In genomic region chr17:41500131-41500911, GRCh38 we compare ENCODE assay signal across 14 cellular contexts. TPM values are rescaled to one million over a fixed set of nuclear protein-coding genes. Genes with fewer than 3 reads are reported as not detected.
DNase-seq lines count a peak whose midpoint lies in the region; ATAC-seq, FAIRE-seq and TF ChIP-seq lines count a peak whose summit lies in the region.
"Had no signal": no experiment of that assay in that cellular context is flagged by ENCODE, and none has a peak within 500 bp of the region (broad histone marks: within the 10 kb centered on the region; RNA-seq: fewer than 3 reads in every experiment).

No MANE protein-coding gene starts in this region.

- H3K4me1 ChIP-seq in K562 (replicated peaks in 1 of 2; ENCODE audit: control insufficient read depth in 2 of 2, insufficient read depth in 2 of 2, low read length in 2 of 2): peaks cover 49 to 71% of the 10 kb centered on the region in 2 experiments
- peaks cover 13% of the 10 kb centered on the region for H3K4me1 ChIP-seq in mesenchymal stem cell (ENCODE audit: control insufficient read depth, insufficient read depth, low read depth, low read length)

- H3K9me3 ChIP-seq in K562 (replicated peaks; ENCODE audit: control insufficient read depth, insufficient read depth, low read depth, low read length): no peaks in the 10 kb centered on the region
- H3K9me3 ChIP-seq in mesenchymal stem cell (ENCODE audit: control insufficient read depth, low read length): no peaks in the 10 kb centered on the region

- no peaks in the 10 kb centered on the region for H4K20me1 ChIP-seq in K562 (replicated peaks; ENCODE audit: control insufficient read depth, insufficient read depth, low read length)

- H2AK5ac ChIP-seq in mesenchymal stem cell (ENCODE audit: low read length, severe bottlenecking): no peak overlapping the region

- H2BK5ac ChIP-seq in mesenchymal stem cell (ENCODE audit: low read depth, low read length, poor library complexity, severe bottlenecking): no peak overlapping the region

- peak; percentile 75 for ATAC-seq in K562
- ATAC-seq in naive thymus-derived CD8-positive, alpha-beta T cell: no peak
- ATAC-seq: effector memory CD8-positive, alpha-beta T cell; Right ventricle myocardium inferior; stimulated activated memory B cell treated with anti-CD40 and anti-IgM and Interleukin-4, amounts not matched to agents 10 μg/mL and 1 μg/mL and 100 μg/mL, for 72 hours had no signal

- H3K4me3 Mint-ChIP-seq in naive thymus-derived CD8-positive, alpha-beta T cell: no peak overlapping the region
- H3K4me3 Mint-ChIP-seq: effector memory CD8-positive, alpha-beta T cell; stimulated activated memory B cell treated with anti-CD40 and anti-IgM and Interleukin-4, amounts not matched to agents 10 μg/mL and 1 μg/mL and 100 μg/mL, for 72 hours had no signal

- TF ChIP-seq POLR2A in K562 (conservative IDR thresholded peaks at IDR 0.05): peak; percentile 66

- no peaks in the 10 kb centered on the region for H3K9me1 ChIP-seq in K562 (ENCODE audit: control insufficient read depth, insufficient read depth, low read length)

- H3K18ac ChIP-seq in mesenchymal stem cell (ENCODE audit: low read depth in 1 of 2, low read length in 2 of 2): peak overlapping the region; percentile 2 to 48

- peak overlapping the region in 4 of 10 donors; percentile 16 to 68 (median 46) for H3K27ac Mint-ChIP-seq in naive thymus-derived CD8-positive, alpha-beta T cell
- H3K27ac Mint-ChIP-seq: effector memory CD8-positive, alpha-beta T cell; stimulated activated memory B cell treated with anti-CD40 and anti-IgM and Interleukin-4, amounts not matched to agents 10 μg/mL and 1 μg/mL and 100 μg/mL, for 72 hours had no signal

- 7% methylated on average over 15 of the region's 15 CpGs for WGBS in K562 (ENCODE audit: insufficient coverage, low coverage, missing lambda C conversion rate)
- 62% methylated on average over 15 of the region's 15 CpGs for WGBS in mesenchymal stem cell

- H3K4me3 ChIP-seq in K562 (0 out of 2 replicates have a peak overlapping the region, but pooled peaks have one; percentile 18), mesenchymal stem cell (ENCODE audit: insufficient read depth in 1 of 2, low read depth in 1 of 2, low read length in 2 of 2) (no peak overlapping the region)

- H3K9me3 Mint-ChIP-seq in naive thymus-derived CD8-positive, alpha-beta T cell: no peaks in the 10 kb centered on the region
- H3K9me3 Mint-ChIP-seq: effector memory CD8-positive, alpha-beta T cell; stimulated activated memory B cell treated with anti-CD40 and anti-IgM and Interleukin-4, amounts not matched to agents 10 μg/mL and 1 μg/mL and 100 μg/mL, for 72 hours had no signal

- peak overlapping the region; percentile 13 to 33 for H2BK12ac ChIP-seq in mesenchymal stem cell (ENCODE audit: low read length in 2 of 2)

- BruUV-seq in K562 (replicated peaks; lab: Mats Ljungman, UMichigan): no TSS peak

- H3K79me1 ChIP-seq in mesenchymal stem cell (replicated peaks; ENCODE audit: low read length, poor library complexity, severe bottlenecking): no peaks in the 10 kb centered on the region

- H3K9ac ChIP-seq in K562 (ENCODE audit: insufficient read depth in 1 of 2, low read depth in 2 of 2, low read length in 2 of 2) (peak overlapping the region; percentile 46 to 86), mesenchymal stem cell (ENCODE audit: low read length) (no peak overlapping the region)

- H4K8ac ChIP-seq in mesenchymal stem cell (ENCODE audit: low read length): peak overlapping the region; percentile 64

- H2AFZ ChIP-seq in K562 (ENCODE audit: low read depth, low read length) (peak overlapping the region; percentile 92), mesenchymal stem cell (ENCODE audit: low read depth, low read length) (no peak overlapping the region)

- no peak overlapping the region for H2BK120ac ChIP-seq in mesenchymal stem cell (ENCODE audit: low read depth, low read length)

- H3K4me1 Mint-ChIP-seq in naive thymus-derived CD8-positive, alpha-beta T cell: peaks cover 9 to 18% (median 15%) of the 10 kb centered on the region in 4 donors

- H4K91ac ChIP-seq in mesenchymal stem cell (ENCODE audit: low read length): peak overlapping the region; percentile 43

- H3K27me3 ChIP-seq in K562 (ENCODE audit: control insufficient read depth in 2 of 2, insufficient read depth in 2 of 2, low read length in 2 of 2) (no peaks in the 10 kb centered on the region), mesenchymal stem cell (ENCODE audit: control insufficient read depth in 1 of 2, insufficient read depth in 1 of 2, low read length in 2 of 2) (no peaks in the 10 kb centered on the region)

- peak overlapping the region in 1 of 2 experiments; percentile 46 for H3K4ac ChIP-seq in mesenchymal stem cell (ENCODE audit: low read depth in 1 of 2, low read length in 2 of 2)

- peak; percentile 32 for DNase-seq in COLO829 (ENCODE audit: low spot score)
- peak; percentile 72 for DNase-seq in LHCN-M2 (ENCODE audit: low read depth)
- DNase-seq in K562 (ENCODE audit: extremely low read depth in 1 of 4, low spot score in 3 of 4): peak; percentile 84 to 94 (median 86)
- peak; percentile 38 for DNase-seq in mesenchymal stem cell
- no peak for DNase-seq in NCI-H345 treated with DMSO at 0.1 percent for 48 hours (lab: John Stamatoyannopoulos, UW; ENCODE audit: unreplicated experiment)
- no peak for DNase-seq in NCI-H2107 (lab: John Stamatoyannopoulos, UW)
- no peak for DNase-seq in naive thymus-derived CD8-positive, alpha-beta T cell
- no peak for DNase-seq in NCI-H526 (lab: John Stamatoyannopoulos, UW)
- DNase-seq: effector memory CD8-positive, alpha-beta T cell; NCI-H1105 treated with DMSO at 0.1 percent for 48 hours had no signal

- CTCF ChIA-PET in K562 (lab: Yijun Ruan, JAX; ENCODE audit: low intra/inter-chr PET ratio): no interaction called here

- TF ChIP-seq CTCF in K562 (IDR thresholded peaks at IDR 0.05 in 2 of 3, conservative IDR thresholded peaks at IDR 0.05 in 1 of 3; ENCODE audit: insufficient read depth in 2 of 3, low read depth in 1 of 3, low read length in 3 of 3): no peak

- TF ChIP-seq EP300 in K562 (IDR thresholded peaks at IDR 0.05; ENCODE audit: low read length): peak; percentile 73

- no peaks in the 10 kb centered on the region for H3K79me2 ChIP-seq in K562 (ENCODE audit: control insufficient read depth, insufficient read depth, low read length)

- no peak overlapping the region for H3K23ac ChIP-seq in mesenchymal stem cell (ENCODE audit: low read length in 2 of 2)

- no peak overlapping the region for H2BK15ac ChIP-seq in mesenchymal stem cell (ENCODE audit: low read depth, poor library complexity, severe bottlenecking)

- peak overlapping the region; percentile 66 for H3K27ac ChIP-seq in K562 (ENCODE audit: extremely low read depth, low read depth, low read length)
- no peak overlapping the region for H3K27ac ChIP-seq in mesenchymal stem cell (ENCODE audit: low read length, poor library complexity, severe bottlenecking)

- in situ Hi-C loops in K562 (cut with MboI): no loop called here

- no peak overlapping the region for H3K14ac ChIP-seq in mesenchymal stem cell (ENCODE audit: low read length in 2 of 2)

- intact Hi-C loops in K562 (cut with micrococcal nuclease): loop anchor here (1.0 kb wide), 1 partner anchor 49 kb away; no protein-coding TSS in a partner anchor

- peaks cover 0 to 10% (median 4%) of the 10 kb centered on the region in 5 donors for H3K27me3 Mint-ChIP-seq in naive thymus-derived CD8-positive, alpha-beta T cell

- no peaks in the 10 kb centered on the region for H3K36me3 ChIP-seq in K562 (ENCODE audit: control insufficient read depth, insufficient read depth, low read length)
- no peaks in the 10 kb centered on the region for H3K36me3 ChIP-seq in mesenchymal stem cell (ENCODE audit: control insufficient read depth in 1 of 2, insufficient read depth in 2 of 2, low read depth in 1 of 2, low read length in 2 of 2)

- no peak for TF ChIP-seq RAD21 in K562 (CRISPR knock-in tag; conservative IDR thresholded peaks at IDR 0.05 in 1 of 2, IDR thresholded peaks at IDR 0.05 in 1 of 2)

- POLR2A ChIA-PET in K562 (lab: Yijun Ruan, JAX): interaction anchor here (0.7 to 1.3 kb wide), 5 partner anchors 11 to 49 kb away, joined by 3 to 4 read pairs (median 3); partner anchors contain the start of gene KRT19
- POLR2A ChIA-PET in naive thymus-derived CD8-positive, alpha-beta T cell (lab: Charles Lee): interaction anchor here (0.6 kb wide), 1 partner anchor 547 kb away, joined by 4 read pairs; no protein-coding TSS in a partner anchor

- H3K36me3 Mint-ChIP-seq in naive thymus-derived CD8-positive, alpha-beta T cell: no peaks in the 10 kb centered on the region
- H3K36me3 Mint-ChIP-seq: stimulated activated memory B cell treated with anti-CD40 and anti-IgM and Interleukin-4, amounts not matched to agents 10 μg/mL and 1 μg/mL and 100 μg/mL, for 72 hours had no signal

- peak; percentile 100 for FAIRE-seq in K562 (lab: Jason Lieb, UNC)
- FAIRE-seq: G401.6 had no signal

- H3K4me2 ChIP-seq in K562 (ENCODE audit: insufficient read depth, low read length) (peak overlapping the region; percentile 88), mesenchymal stem cell (ENCODE audit: low read length, poor library complexity, severe bottlenecking) (no peak overlapping the region)

RNA-seq across cellular contexts. Expression of gene KRT13, which starts 5.1 kb away (rescaled TPM):
- total RNA-seq in LHCN-M2 (2014; rRNA removed): not detected in 2 replicates
- not detected for polyA plus RNA-seq in LHCN-M2 (2012)
- 0.21 and 0.76 TPM in 2 replicates for total RNA-seq in K562 (2011; cell fraction: chromatin; rRNA removed; ENCODE audit: low replicate concordance)
- total RNA-seq in K562 (2011; cell fraction: nucleolus; rRNA removed): not detected in 2 replicates
- total RNA-seq in K562 (2011; cell fraction: nucleoplasm; rRNA removed): not detected in 2 replicates
- 1.1 TPM in 1 of 2 replicates, not detected in the other for total RNA-seq in K562 (2014; rRNA removed)
- total RNA-seq in K562 (2014; rRNA removed; fragmentation: Illumina TruSeq; extraction: Trizol): not detected in 2 replicates
- 0.11 TPM in 1 of 2 replicates, not detected in the other for total RNA-seq in K562 (2015; rRNA removed; fragmentation: Illumina TruSeq; extraction: Trizol)
- total RNA-seq in K562 (2021): 0.22 TPM in 1 of 2 replicates, not detected in the other
- 0.16 and 0.26 TPM in 2 replicates for polyA plus RNA-seq in K562 (2011; rRNA removed)
- polyA plus RNA-seq in K562 (2011; cell fraction: cytosol; rRNA removed): 0.48 and 0.58 TPM in 2 replicates
- 0.93 and 3.3 TPM in 2 replicates for polyA plus RNA-seq in K562 (2011; cell fraction: nucleus; rRNA removed)
- 0.17 and 0.36 TPM in 2 replicates for polyA plus RNA-seq in K562 (2012)
- polyA plus RNA-seq in K562 (2014; fragmentation: Illumina TruSeq; extraction: Trizol): 0.30 TPM in 1 of 2 replicates, not detected in the other
- under 1 TPM in 1 of 2 experiments, not detected in 1; 0.13 TPM for polyA plus RNA-seq in K562 (2014; fragmentation: Nextera tagmentation; extraction: Ambion mirVana)
- 0.28 TPM in 1 of 2 replicates, not detected in the other for polyA plus RNA-seq in K562 (2014; rRNA removed)
- 0.15 and 0.28 TPM in 2 replicates for polyA minus RNA-seq in K562 (2011; rRNA and poly(A)+ RNA removed)
- not detected in 2 replicates for polyA minus RNA-seq in K562 (2011; cell fraction: cytosol; rRNA and poly(A)+ RNA removed)
- polyA minus RNA-seq in K562 (2011; cell fraction: nucleus; rRNA and poly(A)+ RNA removed): 0.22 and 0.54 TPM in 2 replicates
- not detected for polyA plus RNA-seq in mesenchymal stem cell (2013, experiment 1 of 2)
- polyA plus RNA-seq in mesenchymal stem cell (2013, experiment 2 of 2): not detected
- total RNA-seq in naive thymus-derived CD8-positive, alpha-beta T cell: not detected
- polyA plus RNA-seq in naive thymus-derived CD8-positive, alpha-beta T cell: not detected
- total RNA-seq: Right ventricle myocardium inferior, skeletal muscle tissue had no signal

RNA-seq across cellular contexts. Expression of gene KRT36, which starts 10.6 kb away (rescaled TPM):
- total RNA-seq in LHCN-M2 (2014; rRNA removed) (not detected in 2 replicates), K562 (2014; rRNA removed) (not detected in 2 replicates), K562 (2014; rRNA removed; fragmentation: Illumina TruSeq; extraction: Trizol) (not detected in 2 replicates), K562 (2015; rRNA removed; fragmentation: Illumina TruSeq; extraction: Trizol) (not detected in 2 replicates), K562 (2021) (not detected in 2 replicates)
- polyA plus RNA-seq in LHCN-M2 (2012): not detected
- total RNA-seq in K562 (2011; cell fraction: chromatin; rRNA removed; ENCODE audit: low replicate concordance): not detected in 2 replicates
- total RNA-seq in K562 (2011; cell fraction: nucleolus; rRNA removed): not detected in 2 replicates
- not detected in 2 replicates for total RNA-seq in K562 (2011; cell fraction: nucleoplasm; rRNA removed)
- polyA plus RNA-seq in K562 (2011; rRNA removed) (0.04 TPM in 2 replicates), K562 (2014; fragmentation: Illumina TruSeq; extraction: Trizol) (not detected in 2 replicates), K562 (2014; fragmentation: Nextera tagmentation; extraction: Ambion mirVana) (not detected), K562 (2014; rRNA removed) (not detected in 2 replicates)
- polyA plus RNA-seq in K562 (2011; cell fraction: cytosol; rRNA removed): 0.03 and 0.06 TPM in 2 replicates
- polyA plus RNA-seq in K562 (2011; cell fraction: nucleus; rRNA removed): 0.20 TPM in 1 of 2 replicates, not detected in the other
- polyA plus RNA-seq in K562 (2012): not detected in 2 replicates
- polyA minus RNA-seq in K562 (2011; rRNA and poly(A)+ RNA removed): not detected in 2 replicates
- not detected in 2 replicates for polyA minus RNA-seq in K562 (2011; cell fraction: cytosol; rRNA and poly(A)+ RNA removed)
- not detected in 2 replicates for polyA minus RNA-seq in K562 (2011; cell fraction: nucleus; rRNA and poly(A)+ RNA removed)
- polyA plus RNA-seq in mesenchymal stem cell (2013, experiment 1 of 2): 0.11 TPM
- polyA plus RNA-seq in mesenchymal stem cell (2013, experiment 2 of 2): 0.11 TPM
- total RNA-seq in naive thymus-derived CD8-positive, alpha-beta T cell: not detected
- not detected for polyA plus RNA-seq in naive thymus-derived CD8-positive, alpha-beta T cell
- total RNA-seq: Right ventricle myocardium inferior, skeletal muscle tissue had no signal

RNA-seq across cellular contexts. Expression of gene KRT15, which starts 18.4 kb away (rescaled TPM):
- total RNA-seq in LHCN-M2 (2014; rRNA removed): 0.19 and 0.46 TPM in 2 replicates
- 0.05 TPM for polyA plus RNA-seq in LHCN-M2 (2012)
- 2.1 and 4.1 TPM in 2 replicates for total RNA-seq in K562 (2011; cell fraction: chromatin; rRNA removed; ENCODE audit: low replicate concordance)
- total RNA-seq in K562 (2011; cell fraction: nucleolus; rRNA removed): 1.6 and 2.8 TPM in 2 replicates
- 1.2 and 3.0 TPM in 2 replicates for total RNA-seq in K562 (2011; cell fraction: nucleoplasm; rRNA removed)
- total RNA-seq in K562 (2014; rRNA removed): 0.37 and 2.4 TPM in 2 replicates
- total RNA-seq in K562 (2014; rRNA removed; fragmentation: Illumina TruSeq; extraction: Trizol): 0.44 and 0.89 TPM in 2 replicates
- total RNA-seq in K562 (2015; rRNA removed; fragmentation: Illumina TruSeq; extraction: Trizol): 0.29 and 0.68 TPM in 2 replicates
- total RNA-seq in K562 (2021): 0.34 and 0.95 TPM in 2 replicates
- 2.1 and 4.4 TPM in 2 replicates for polyA plus RNA-seq in K562 (2011; rRNA removed)
- polyA plus RNA-seq in K562 (2011; cell fraction: cytosol; rRNA removed): 1.7 and 2.4 TPM in 2 replicates
- polyA plus RNA-seq in K562 (2011; cell fraction: nucleus; rRNA removed): 1.9 and 8.5 TPM in 2 replicates
- 1.1 and 1.4 TPM in 2 replicates for polyA plus RNA-seq in K562 (2012)
- polyA plus RNA-seq in K562 (2014; fragmentation: Illumina TruSeq; extraction: Trizol): 0.49 and 1.1 TPM in 2 replicates
- under 1 TPM; 0.28 to 0.60 TPM for polyA plus RNA-seq in K562 (2014; fragmentation: Nextera tagmentation; extraction: Ambion mirVana)
- polyA plus RNA-seq in K562 (2014; rRNA removed): 0.56 and 2.0 TPM in 2 replicates
- polyA minus RNA-seq in K562 (2011; rRNA and poly(A)+ RNA removed): 0.39 and 1.2 TPM in 2 replicates
- not detected in 2 replicates for polyA minus RNA-seq in K562 (2011; cell fraction: cytosol; rRNA and poly(A)+ RNA removed)
- polyA minus RNA-seq in K562 (2011; cell fraction: nucleus; rRNA and poly(A)+ RNA removed): 0.67 and 1.1 TPM in 2 replicates
- polyA plus RNA-seq in mesenchymal stem cell (2013, experiment 1 of 2): 0.46 TPM
- polyA plus RNA-seq in mesenchymal stem cell (2013, experiment 2 of 2): 0.52 TPM
- total RNA-seq in naive thymus-derived CD8-positive, alpha-beta T cell: not detected
- polyA plus RNA-seq in naive thymus-derived CD8-positive, alpha-beta T cell: not detected
- total RNA-seq: Right ventricle myocardium inferior, skeletal muscle tissue had no signal

RNA-seq across cellular contexts. Expression of gene KRT35, which starts 19.4 kb away (rescaled TPM):
- total RNA-seq in LHCN-M2 (2014; rRNA removed) (not detected in 2 replicates), K562 (2014; rRNA removed) (not detected in 2 replicates), K562 (2014; rRNA removed; fragmentation: Illumina TruSeq; extraction: Trizol) (not detected in 2 replicates), K562 (2015; rRNA removed; fragmentation: Illumina TruSeq; extraction: Trizol) (not detected in 2 replicates), K562 (2021) (not detected in 2 replicates)
- not detected for polyA plus RNA-seq in LHCN-M2 (2012)
- total RNA-seq in K562 (2011; cell fraction: chromatin; rRNA removed; ENCODE audit: low replicate concordance): not detected in 2 replicates
- not detected in 2 replicates for total RNA-seq in K562 (2011; cell fraction: nucleolus; rRNA removed)
- total RNA-seq in K562 (2011; cell fraction: nucleoplasm; rRNA removed): not detected in 2 replicates
- polyA plus RNA-seq in K562 (2011; rRNA removed) (not detected in 2 replicates), K562 (2014; fragmentation: Illumina TruSeq; extraction: Trizol) (not detected in 2 replicates), K562 (2014; fragmentation: Nextera tagmentation; extraction: Ambion mirVana) (not detected), K562 (2014; rRNA removed) (not detected in 2 replicates)
- not detected in 2 replicates for polyA plus RNA-seq in K562 (2011; cell fraction: cytosol; rRNA removed)
- not detected in 2 replicates for polyA plus RNA-seq in K562 (2011; cell fraction: nucleus; rRNA removed)
- not detected in 2 replicates for polyA plus RNA-seq in K562 (2012)
- not detected in 2 replicates for polyA minus RNA-seq in K562 (2011; rRNA and poly(A)+ RNA removed)
- not detected in 2 replicates for polyA minus RNA-seq in K562 (2011; cell fraction: cytosol; rRNA and poly(A)+ RNA removed)
- not detected in 2 replicates for polyA minus RNA-seq in K562 (2011; cell fraction: nucleus; rRNA and poly(A)+ RNA removed)
- not detected for polyA plus RNA-seq in mesenchymal stem cell (2013, experiment 1 of 2)
- not detected for polyA plus RNA-seq in mesenchymal stem cell (2013, experiment 2 of 2)
- total RNA-seq in naive thymus-derived CD8-positive, alpha-beta T cell: not detected
- polyA plus RNA-seq in naive thymus-derived CD8-positive, alpha-beta T cell: not detected
- total RNA-seq: Right ventricle myocardium inferior, skeletal muscle tissue had no signal

RNA-seq across cellular contexts. Expression of gene KRT19, which starts 27.8 kb away (rescaled TPM):
- not detected in 2 replicates for total RNA-seq in LHCN-M2 (2014; rRNA removed)
- polyA plus RNA-seq in LHCN-M2 (2012): not detected
- total RNA-seq in K562 (2011; cell fraction: chromatin; rRNA removed; ENCODE audit: low replicate concordance): 25.0 and 82.2 TPM in 2 replicates
- total RNA-seq in K562 (2011; cell fraction: nucleolus; rRNA removed): 61.2 and 82.9 TPM in 2 replicates
- total RNA-seq in K562 (2011; cell fraction: nucleoplasm; rRNA removed): 39.3 and 39.4 TPM in 2 replicates
- total RNA-seq in K562 (2014; rRNA removed): 120 and 137 TPM in 2 replicates
- 25.8 and 41.2 TPM in 2 replicates for total RNA-seq in K562 (2014; rRNA removed; fragmentation: Illumina TruSeq; extraction: Trizol)
- 91.7 and 92.6 TPM in 2 replicates for total RNA-seq in K562 (2015; rRNA removed; fragmentation: Illumina TruSeq; extraction: Trizol)
- 151 TPM in 2 replicates for total RNA-seq in K562 (2021)
- 96.3 and 121 TPM in 2 replicates for polyA plus RNA-seq in K562 (2011; rRNA removed)
- 119 and 275 TPM in 2 replicates for polyA plus RNA-seq in K562 (2011; cell fraction: cytosol; rRNA removed)
- 88.5 and 137 TPM in 2 replicates for polyA plus RNA-seq in K562 (2011; cell fraction: nucleus; rRNA removed)
- polyA plus RNA-seq in K562 (2012): 152 and 175 TPM in 2 replicates
- polyA plus RNA-seq in K562 (2014; fragmentation: Illumina TruSeq; extraction: Trizol): 66.5 and 76.7 TPM in 2 replicates
- polyA plus RNA-seq in K562 (2014; fragmentation: Nextera tagmentation; extraction: Ambion mirVana): 10 to 100 TPM; 18.5 to 21.5 TPM
- polyA plus RNA-seq in K562 (2014; rRNA removed): 80.2 and 104 TPM in 2 replicates
- 67.1 and 116 TPM in 2 replicates for polyA minus RNA-seq in K562 (2011; rRNA and poly(A)+ RNA removed)
- 126 and 127 TPM in 2 replicates for polyA minus RNA-seq in K562 (2011; cell fraction: cytosol; rRNA and poly(A)+ RNA removed)
- polyA minus RNA-seq in K562 (2011; cell fraction: nucleus; rRNA and poly(A)+ RNA removed): 31.4 and 35.8 TPM in 2 replicates
- polyA plus RNA-seq in mesenchymal stem cell (2013, experiment 1 of 2): 92.7 TPM
- polyA plus RNA-seq in mesenchymal stem cell (2013, experiment 2 of 2): 91.5 TPM
- total RNA-seq in naive thymus-derived CD8-positive, alpha-beta T cell: not detected
- not detected for polyA plus RNA-seq in naive thymus-derived CD8-positive, alpha-beta T cell
- total RNA-seq: skeletal muscle tissue had no signal

Comparison
In these comparisons a context has a peak if more than half of its experiments do, and no peak if none do; other contexts are left out.
1. DNase-seq: peak in COLO829 (single experiment), LHCN-M2 (single experiment), K562 (4 of 4) and mesenchymal stem cell (single experiment); none in NCI-H345 treated with DMSO at 0.1 percent for 48 hours (single experiment), NCI-H2107 (single experiment), naive thymus-derived CD8-positive, alpha-beta T cell (0 of 10) and NCI-H526 (0 of 2).